Comparison of ENCODE assay signal across 11 cellular contexts in the genomic region with DNA sequence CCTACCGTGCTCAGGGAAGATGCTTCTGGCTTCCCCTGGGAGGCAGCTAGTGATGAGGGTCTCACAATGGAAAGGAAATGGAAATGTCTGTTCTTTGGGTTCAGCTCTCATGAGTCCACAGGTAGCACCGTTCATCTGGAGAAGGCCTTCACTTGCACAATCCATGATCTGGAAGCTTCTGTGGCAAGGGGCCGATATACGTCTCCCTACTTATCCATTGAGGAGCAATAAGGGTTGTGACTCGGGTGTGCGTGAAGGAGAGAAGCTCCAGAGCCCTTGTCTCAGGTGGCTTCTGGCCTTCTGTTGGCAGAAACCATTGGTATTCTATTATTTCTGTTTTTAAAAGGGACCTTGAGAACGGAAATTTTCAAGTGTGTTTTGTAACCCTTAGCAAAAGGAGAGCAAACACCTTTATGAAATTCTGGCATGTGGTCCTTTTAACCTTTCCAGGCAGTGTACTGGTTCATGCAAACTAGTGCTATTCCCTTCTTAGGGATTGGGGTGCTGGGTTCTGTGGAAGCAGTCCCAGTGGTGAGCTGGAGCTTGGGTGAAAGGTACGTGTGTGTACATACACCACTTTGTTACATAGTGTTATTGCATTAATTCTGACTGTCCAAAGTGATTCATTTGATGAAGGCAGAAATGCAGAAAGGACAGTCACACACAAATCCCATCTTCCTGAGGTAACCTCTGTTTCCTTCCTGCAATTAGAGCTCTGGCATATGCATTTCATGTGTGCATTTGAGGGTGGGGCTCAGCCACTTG. TPM values are rescaled to one million over a fixed set of nuclear protein-coding genes. Genes with fewer than 3 reads are reported as not detected.
A peak's percentile ranks its signal among the peaks of the same experiment; 100 is the strongest.
DNase-seq lines count a peak whose midpoint lies in the region; ATAC-seq and TF ChIP-seq lines count a peak whose summit lies in the region.
"Had no signal": no experiment of that assay in that cellular context is flagged by ENCODE, and none has a peak within 500 bp of the region (broad histone marks: within the 10 kb centered on the region; RNA-seq: fewer than 3 reads in every experiment).

No MANE protein-coding gene starts in this region.

- H3K36me3 Mint-ChIP-seq in T-cell: peaks cover 35% of the 10 kb centered on the region
- peaks cover 6% of the 10 kb centered on the region for H3K36me3 Mint-ChIP-seq in glutamatergic neuron (ENCODE audit: unreplicated experiment)
- H3K36me3 Mint-ChIP-seq in stimulated activated effector memory CD8-positive, alpha-beta T cell treated with anti-CD3 and anti-CD28 coated beads, Interleukin-12 subunit alpha, Interleukin-12 subunit beta, amount 100 ng/mL, for 72 hours: peaks cover 89% of the 10 kb centered on the region

- no peaks in the 10 kb centered on the region for H3K9me3 Mint-ChIP-seq in T-cell
- peaks cover 34% of the 10 kb centered on the region for H3K9me3 Mint-ChIP-seq in glutamatergic neuron (ENCODE audit: unreplicated experiment)
- no peaks in the 10 kb centered on the region for H3K9me3 Mint-ChIP-seq in stimulated activated effector memory CD8-positive, alpha-beta T cell treated with anti-CD3 and anti-CD28 coated beads, Interleukin-12 subunit alpha, Interleukin-12 subunit beta, amount 100 ng/mL, for 72 hours

- DNase-seq in NCI-H2029 (lab: John Stamatoyannopoulos, UW) (peak; percentile 54), NCI-H2029 treated with DMSO at 0.1 percent for 48 hours (lab: John Stamatoyannopoulos, UW) (no peak), T-cell (no peak), glutamatergic neuron (no peak), NCI-H1092 (lab: John Stamatoyannopoulos, UW) (no peak), GM10248 (ENCODE audit: extremely low spot score) (no peak)
- DNase-seq in stimulated activated effector memory CD8-positive, alpha-beta T cell treated with anti-CD3 and anti-CD28 coated beads, Interleukin-12 subunit alpha, Interleukin-12 subunit beta, amount 100 ng/mL, for 72 hours (ENCODE audit: low spot score in 2 of 2): no peak
- DNase-seq: activated gamma-delta T cell; kidney glomerular epithelial cell; stimulated activated naive CD4-positive, alpha-beta T cell had no signal

- H3K27me3 Mint-ChIP-seq in T-cell: no peaks in the 10 kb centered on the region
- peaks cover 24% of the 10 kb centered on the region for H3K27me3 Mint-ChIP-seq in glutamatergic neuron (ENCODE audit: unreplicated experiment)

- peak overlapping the region; percentile 53 to 94 (median 79) for H3K4me3 Mint-ChIP-seq in T-cell
- H3K4me3 Mint-ChIP-seq in glutamatergic neuron (ENCODE audit: unreplicated experiment): peak overlapping the region; percentile 79
- H3K4me3 Mint-ChIP-seq in stimulated activated effector memory CD8-positive, alpha-beta T cell treated with anti-CD3 and anti-CD28 coated beads, Interleukin-12 subunit alpha, Interleukin-12 subunit beta, amount 100 ng/mL, for 72 hours: peak overlapping the region; percentile 74

- H3K4me1 Mint-ChIP-seq in T-cell (peaks cover 99 to 100% (median 99%) of the 10 kb centered on the region in 3 donors), glutamatergic neuron (ENCODE audit: low read depth, unreplicated experiment) (peaks cover 82% of the 10 kb centered on the region)
- peaks cover 100% of the 10 kb centered on the region for H3K4me1 Mint-ChIP-seq in stimulated activated effector memory CD8-positive, alpha-beta T cell treated with anti-CD3 and anti-CD28 coated beads, Interleukin-12 subunit alpha, Interleukin-12 subunit beta, amount 100 ng/mL, for 72 hours

- no peak for TF ChIP-seq CTCF in glutamatergic neuron (IDR thresholded peaks at IDR 0.05; ENCODE audit: partially characterized antibody, unreplicated experiment)
- no peak for TF ChIP-seq CTCF in GM10248 (IDR thresholded peaks at IDR 0.05; ENCODE audit: control extremely low read depth, extremely low read depth, low read depth, missing control alignments)

- ATAC-seq in T-cell (replicated peaks in 1 of 4) (no peak), GM21515 (IDR thresholded peaks at IDR 0.05; ENCODE audit: unreplicated experiment) (no peak)
- ATAC-seq in stimulated activated effector memory CD8-positive, alpha-beta T cell treated with anti-CD3 and anti-CD28 coated beads, Interleukin-12 subunit alpha, Interleukin-12 subunit beta, amount 100 ng/mL, for 72 hours: no peak

- CTCF ChIA-PET in T-cell (lab: Charles Lee): interaction anchor here (1.1 to 3.1 kb wide), 4 partner anchors 12 to 130 kb away, joined by 3 to 21 read pairs (median 4); no protein-coding TSS in a partner anchor
- CTCF ChIA-PET in GM10248 (lab: Yijun Ruan, JAX): interaction anchor here (1.4 to 6.5 kb wide), 4 partner anchors 12 to 144 kb away, joined by 5 to 37 read pairs (median 22); no protein-coding TSS in a partner anchor

- H3K27ac Mint-ChIP-seq in T-cell (peak overlapping the region; percentile 96 to 98), glutamatergic neuron (ENCODE audit: unreplicated experiment) (peak overlapping the region; percentile 26)
- H3K27ac Mint-ChIP-seq in stimulated activated effector memory CD8-positive, alpha-beta T cell treated with anti-CD3 and anti-CD28 coated beads, Interleukin-12 subunit alpha, Interleukin-12 subunit beta, amount 100 ng/mL, for 72 hours: peak overlapping the region; percentile 99

- POLR2A ChIA-PET in T-cell (lab: Charles Lee): interaction anchor here (0.6 to 1.1 kb wide), 2 partner anchors 20 to 30 kb away, joined by 3 to 4 read pairs; no protein-coding TSS in a partner anchor
- POLR2A ChIA-PET in GM10248 (lab: Yijun Ruan, JAX): interaction anchor here (0.6 kb wide), 1 partner anchor 129 kb away, joined by 5 read pairs; no protein-coding TSS in a partner anchor

RNA-seq across cellular contexts. Expression of a gene that starts 32.5 kb away (rescaled TPM):
- total RNA-seq in T-cell (100 to 1,000 TPM; 218 to 327 (median 288) TPM), glutamatergic neuron (ENCODE audit: unreplicated experiment) (141 TPM)

Comparison
In these comparisons a context has a peak if more than half of its experiments do, and no peak if none do; other contexts are left out.
1. H3K27ac Mint-ChIP-seq: peak in every context shown above with its lines; median percentile 99 in stimulated activated effector memory CD8-positive, alpha-beta T cell treated with anti-CD3 and anti-CD28 coated beads, Interleukin-12 subunit alpha, Interleukin-12 subunit beta, amount 100 ng/mL, for 72 hours; 97 in T-cell; 26 in glutamatergic neuron.